ENCODE assay signal across 29 cellular contexts in genomic region chr10:114223066-114223465, GRCh38. TPM values are rescaled to one million over a fixed set of nuclear protein-coding genes. Genes with fewer than 3 reads are reported as not detected.
"Had no signal": no experiment of that assay in that cellular context is flagged by ENCODE, and none has a peak within 500 bp of the region (broad histone marks: within the 10 kb centered on the region; RNA-seq: fewer than 3 reads in every experiment).

No MANE protein-coding gene starts in this region.

- H3K4me1 ChIP-seq: adrenal gland, ascending aorta, sigmoid colon, upper lobe of left lung, vagina had no signal

- H3K4me3 Mint-ChIP-seq: activated naive CD8-positive, alpha-beta T cell treated with anti-CD3 and anti-CD28 coated beads for 36 hours; natural killer cell treated with Interleukin-12 subunit alpha and Interleukin-12 subunit beta and Interleukin-15 and Interleukin-18, amount 100 ng/mL, for 72 hours; stimulated activated memory B cell treated with anti-CD40 and anti-IgM and Interleukin-4, amounts not matched to agents 10 μg/mL and 1 μg/mL and 100 μg/mL, for 72 hours; stimulated activated naive CD8-positive, alpha-beta T cell treated with anti-CD3 and anti-CD28 coated beads, Interleukin-15, amount 100 ng/mL, for 72 hours; T-helper 2 cell treated with Interferon-gamma antibody and Interleukin-4, amounts not matched to agents 5 μg/mL and 100 μg/mL, for 36 hours had no signal

- H3K4me2 ChIP-seq: smooth muscle cell had no signal

- H3K9me3 Mint-ChIP-seq: activated naive CD8-positive, alpha-beta T cell treated with anti-CD3 and anti-CD28 coated beads for 36 hours; natural killer cell treated with Interleukin-12 subunit alpha and Interleukin-12 subunit beta and Interleukin-15 and Interleukin-18, amount 100 ng/mL, for 72 hours; stimulated activated memory B cell treated with anti-CD40 and anti-IgM and Interleukin-4, amounts not matched to agents 10 μg/mL and 1 μg/mL and 100 μg/mL, for 72 hours; stimulated activated naive CD8-positive, alpha-beta T cell treated with anti-CD3 and anti-CD28 coated beads, Interleukin-15, amount 100 ng/mL, for 72 hours; T-helper 2 cell treated with Interferon-gamma antibody and Interleukin-4, amounts not matched to agents 5 μg/mL and 100 μg/mL, for 36 hours had no signal

- H3K4me1 Mint-ChIP-seq: activated naive CD8-positive, alpha-beta T cell treated with anti-CD3 and anti-CD28 coated beads for 36 hours; stimulated activated memory B cell treated with anti-CD40 and anti-IgM and Interleukin-4, amounts not matched to agents 10 μg/mL and 1 μg/mL and 100 μg/mL, for 72 hours had no signal

- H3K27me3 ChIP-seq: ascending aorta, sigmoid colon, upper lobe of left lung, vagina had no signal

- H3K27ac Mint-ChIP-seq: activated naive CD8-positive, alpha-beta T cell treated with anti-CD3 and anti-CD28 coated beads for 36 hours; natural killer cell treated with Interleukin-12 subunit alpha and Interleukin-12 subunit beta and Interleukin-15 and Interleukin-18, amount 100 ng/mL, for 72 hours; stimulated activated memory B cell treated with anti-CD40 and anti-IgM and Interleukin-4, amounts not matched to agents 10 μg/mL and 1 μg/mL and 100 μg/mL, for 72 hours; stimulated activated naive CD8-positive, alpha-beta T cell treated with anti-CD3 and anti-CD28 coated beads, Interleukin-15, amount 100 ng/mL, for 72 hours; T-helper 2 cell treated with Interferon-gamma antibody and Interleukin-4, amounts not matched to agents 5 μg/mL and 100 μg/mL, for 36 hours had no signal

- ATAC-seq: esophagus mucosa; natural killer cell treated with Interleukin-12 subunit alpha and Interleukin-12 subunit beta and Interleukin-15 and Interleukin-18, amount 100 ng/mL, for 72 hours; stimulated activated memory B cell treated with anti-CD40 and anti-IgM and Interleukin-4, amounts not matched to agents 10 μg/mL and 1 μg/mL and 100 μg/mL, for 72 hours; stimulated activated naive CD8-positive, alpha-beta T cell treated with anti-CD3 and anti-CD28 coated beads, Interleukin-15, amount 100 ng/mL, for 72 hours had no signal

- DNase-seq: activated CD4-positive, alpha-beta T cell treated with anti-CD3 and anti-CD28 coated beads for 48 hours; activated CD4-positive, alpha-beta T cell treated with anti-CD3 and anti-CD28 coated beads, Interleukin-2, amount 50 U/mL, for 48 hours; activated CD8-positive, alpha-beta memory T cell treated with anti-CD3 and anti-CD28 coated beads for 24 hours; activated effector memory CD4-positive, alpha-beta T cell treated with Interleukin-2 at 50 U/mL for 16 hours; activated naive CD4-positive, alpha-beta T cell treated with Interleukin-2 at 50 U/mL for 16 hours; activated naive CD8-positive, alpha-beta T cell treated with anti-CD3 and anti-CD28 coated beads for 36 hours; adrenal gland; brain microvascular endothelial cell; foreskin fibroblast; islet precursor cell; mesendoderm; sigmoid colon; stimulated activated CD4-positive, alpha-beta T cell treated with anti-CD3 and anti-CD28 coated beads, Interleukin-1b, Interleukin-23, amount 100 ng/mL, for 48 hours; stimulated activated CD4-positive, alpha-beta T cell treated with anti-CD3 and anti-CD28 coated beads, Interleukin-4, amount 100 ng/mL, for 4 hours; stimulated activated CD8-positive, alpha-beta memory T cell treated with anti-CD3 and anti-CD28 coated beads, Interleukin-4, amount 100 ng/mL, for 48 hours; stimulated activated naive CD8-positive, alpha-beta T cell treated with anti-CD3 and anti-CD28 coated beads, Interleukin-15, amount 100 ng/mL, for 72 hours had no signal

- H3K4me3 ChIP-seq: adrenal gland, ascending aorta, lung, sigmoid colon, smooth muscle cell, upper lobe of left lung, vagina had no signal

- H3K36me3 Mint-ChIP-seq: activated naive CD8-positive, alpha-beta T cell treated with anti-CD3 and anti-CD28 coated beads for 36 hours; natural killer cell treated with Interleukin-12 subunit alpha and Interleukin-12 subunit beta and Interleukin-15 and Interleukin-18, amount 100 ng/mL, for 72 hours; stimulated activated memory B cell treated with anti-CD40 and anti-IgM and Interleukin-4, amounts not matched to agents 10 μg/mL and 1 μg/mL and 100 μg/mL, for 72 hours had no signal

- H3K36me3 ChIP-seq: adrenal gland, ascending aorta, brain microvascular endothelial cell, sigmoid colon, upper lobe of left lung, vagina had no signal

- H3K9me3 ChIP-seq: adrenal gland, ascending aorta, sigmoid colon, upper lobe of left lung, vagina had no signal

- H3K27ac ChIP-seq: adrenal gland, ascending aorta, brain microvascular endothelial cell, sigmoid colon, upper lobe of left lung, vagina had no signal

RNA-seq across cellular contexts. Expression of gene VWA2, which starts 16.0 kb away (rescaled TPM):
- total RNA-seq: activated naive CD8-positive, alpha-beta T cell treated with anti-CD3 and anti-CD28 coated beads for 36 hours; ascending aorta; chondrocyte; glomerular endothelial cell; mononuclear cell; natural killer cell treated with Interleukin-12 subunit alpha and Interleukin-12 subunit beta and Interleukin-15 and Interleukin-18, amount 100 ng/mL, for 72 hours; posterior vena cava had no signal
- polyA plus RNA-seq: adrenal gland had no signal

RNA-seq across cellular contexts. Expression of gene TDRD1, which starts 43.9 kb away (rescaled TPM):
- total RNA-seq: chondrocyte, esophagus mucosa, smooth muscle cell, vagina had no signal
- polyA plus RNA-seq: smooth muscle cell had no signal
